ENCODE assay signal across 18 cellular contexts in genomic region chr5:150082889-150083288, GRCh38. TPM values are rescaled to one million over a fixed set of nuclear protein-coding genes. Genes with fewer than 3 reads are reported as not detected.
DNase-seq lines count a peak whose midpoint lies in the region; ATAC-seq and TF ChIP-seq lines count a peak whose summit lies in the region.
"Had no signal": no experiment of that assay in that cellular context is flagged by ENCODE, and none has a peak within 500 bp of the region (broad histone marks: within the 10 kb centered on the region; RNA-seq: fewer than 3 reads in every experiment).

No MANE protein-coding gene starts in this region.

- no peak for TF ChIP-seq CTCF in glutamatergic neuron (IDR thresholded peaks at IDR 0.05; ENCODE audit: partially characterized antibody, unreplicated experiment)

- DNase-seq in CD1c-positive myeloid dendritic cell (ENCODE audit: extremely low spot score) (peak; percentile 55), NCI-H1417 treated with DMSO at 0.1 percent for 48 hours (lab: John Stamatoyannopoulos, UW) (no peak), NCI-H2227 treated with DMSO at 0.1 percent for 48 hours (lab: John Stamatoyannopoulos, UW) (no peak), glutamatergic neuron (no peak)
- no peak for DNase-seq in activated CD4-positive, CD25-positive, alpha-beta regulatory T cell treated with anti-CD3 and anti-CD28 coated beads, Interleukin-2, amount 50 U/mL, for 72 hours
- DNase-seq: activated effector memory CD4-positive, alpha-beta T cell treated with Interleukin-2 at 50 U/mL for 16 hours; anterior cingulate cortex; cortex of kidney; DMS79 treated with DMSO at 0.1 percent for 48 hours; HCEC 1CT; stimulated activated CD4-positive, alpha-beta T cell treated with anti-CD3 and anti-CD28 coated beads, Interleukin-1b, Interleukin-23, amount 100 ng/mL, for 48 hours; T-helper 9 cell had no signal

- no peak for ATAC-seq in stimulated activated memory B cell treated with anti-CD40 and anti-IgM and Interleukin-4, amounts not matched to agents 10 μg/mL and 1 μg/mL and 100 μg/mL, for 72 hours
- ATAC-seq: K562 had no signal

- peak overlapping the region; percentile 24 for H3K27ac Mint-ChIP-seq in stimulated activated memory B cell treated with anti-CD40 and anti-IgM and Interleukin-4, amounts not matched to agents 10 μg/mL and 1 μg/mL and 100 μg/mL, for 72 hours
- H3K27ac Mint-ChIP-seq in glutamatergic neuron (ENCODE audit: unreplicated experiment), result no peak overlapping the region

- H3K27me3 ChIP-seq in layer of hippocampus (ENCODE audit: control insufficient read depth, insufficient read depth, low read length), result peaks cover 2% of the 10 kb centered on the region
- H3K27me3 ChIP-seq: esophagus muscularis mucosa, uterus had no signal

- no peaks in the 10 kb centered on the region for H3K9me3 Mint-ChIP-seq in stimulated activated memory B cell treated with anti-CD40 and anti-IgM and Interleukin-4, amounts not matched to agents 10 μg/mL and 1 μg/mL and 100 μg/mL, for 72 hours
- H3K9me3 Mint-ChIP-seq in glutamatergic neuron (ENCODE audit: unreplicated experiment), result peaks cover 2% of the 10 kb centered on the region

- H3K36me3 Mint-ChIP-seq in stimulated activated memory B cell treated with anti-CD40 and anti-IgM and Interleukin-4, amounts not matched to agents 10 μg/mL and 1 μg/mL and 100 μg/mL, for 72 hours, result no peaks in the 10 kb centered on the region
- no peaks in the 10 kb centered on the region for H3K36me3 Mint-ChIP-seq in glutamatergic neuron (ENCODE audit: unreplicated experiment)

- H3K4me1 Mint-ChIP-seq in stimulated activated memory B cell treated with anti-CD40 and anti-IgM and Interleukin-4, amounts not matched to agents 10 μg/mL and 1 μg/mL and 100 μg/mL, for 72 hours, result peaks cover 43% of the 10 kb centered on the region
- no peaks in the 10 kb centered on the region for H3K4me1 Mint-ChIP-seq in glutamatergic neuron (ENCODE audit: low read depth, unreplicated experiment)

- H3K27me3 Mint-ChIP-seq in stimulated activated memory B cell treated with anti-CD40 and anti-IgM and Interleukin-4, amounts not matched to agents 10 μg/mL and 1 μg/mL and 100 μg/mL, for 72 hours, result peaks cover 22% of the 10 kb centered on the region
- peaks cover 5% of the 10 kb centered on the region for H3K27me3 Mint-ChIP-seq in glutamatergic neuron (ENCODE audit: unreplicated experiment)

- H3K27ac ChIP-seq in angular gyrus (ENCODE audit: low read depth, low read length) (peak overlapping the region; percentile 37), layer of hippocampus (ENCODE audit: low read depth, low read length) (peak overlapping the region; percentile 46)
- H3K27ac ChIP-seq: uterus had no signal

- no peak overlapping the region for H3K4me3 Mint-ChIP-seq in stimulated activated memory B cell treated with anti-CD40 and anti-IgM and Interleukin-4, amounts not matched to agents 10 μg/mL and 1 μg/mL and 100 μg/mL, for 72 hours
- no peak overlapping the region for H3K4me3 Mint-ChIP-seq in glutamatergic neuron (ENCODE audit: unreplicated experiment)

RNA-seq across cellular contexts. Expression of gene CSF1R, which starts 3.5 kb away (rescaled TPM):
- not detected for total RNA-seq in glutamatergic neuron (ENCODE audit: unreplicated experiment)
